In genomic region chr6:151963001-151963400, GRCh38 we compare ENCODE assay signal across 18 cellular contexts.
"Had no signal": no experiment of that assay in that cellular context is flagged by ENCODE, and none has a peak within 500 bp of the region (broad histone marks: within the 10 kb centered on the region; RNA-seq: fewer than 3 reads in every experiment).

No MANE protein-coding gene starts in this region.

- H3K9me3 ChIP-seq: SJSA1 had no signal

- H3K4me3 ChIP-seq: SJSA1 had no signal

- DNase-seq: activated CD4-positive, alpha-beta memory T cell treated with anti-CD3 and anti-CD28 coated beads, Interleukin-2, amount 10 ng/mL, durations not matched to agents 7 days and 5 days; activated CD4-positive, alpha-beta T cell treated with anti-CD3 and anti-CD28 coated beads, Interleukin-2, amount 50 U/mL, for 1 hour; activated gamma-delta T cell; activated T-cell treated with anti-CD3 and anti-CD28 coated beads for 4 hours; activated T-cell treated with anti-CD3 and anti-CD28 coated beads, Interleukin-2, amount 50 U/mL, for 48 hours; NCI-H1048; NCI-H1417; NCI-H1694; NCI-H2029; NCI-H2107; NCI-H2171 treated with DMSO at 0.1 percent for 48 hours; NCI-H510A; NCI-H526 treated with DMSO at 0.1 percent for 48 hours; NCI-H82; SHP77; SW 1271; WERI-Rb-1 had no signal

- H3K27me3 ChIP-seq: SJSA1 had no signal

- H3K36me3 ChIP-seq: SJSA1, WERI-Rb-1 had no signal

- H3K27ac ChIP-seq: SJSA1, WERI-Rb-1 had no signal
